In genomic region chr11:114257621-114258558, GRCh38 we compare ENCODE assay signal across 8 cellular contexts. TPM values are rescaled to one million over a fixed set of nuclear protein-coding genes. Genes with fewer than 3 reads are reported as not detected.
DNase-seq lines count a peak whose midpoint lies in the region; ATAC-seq and TF ChIP-seq lines count a peak whose summit lies in the region.
"Had no signal": no experiment of that assay in that cellular context is flagged by ENCODE, and none has a peak within 500 bp of the region (broad histone marks: within the 10 kb centered on the region; RNA-seq: fewer than 3 reads in every experiment).

No MANE protein-coding gene starts in this region.

- TF ChIP-seq CTCF in RWPE2 (IDR thresholded peaks at IDR 0.05; ENCODE audit: poor library complexity, severe bottlenecking) (peak; percentile 22), tibial nerve (IDR thresholded peaks at IDR 0.05) (peak in 4 of 5 experiments; percentile 23 to 54 (median 50)), GM10266 (IDR thresholded peaks at IDR 0.05; ENCODE audit: control insufficient read depth, insufficient read depth, low read depth, missing control alignments) (no peak)

- H3K9ac ChIP-seq in muscle layer of colon (ENCODE audit: low read length): peak overlapping the region; percentile 28

- TF ChIP-seq POLR2A in tibial nerve (IDR thresholded peaks at IDR 0.05): no peak

- TF ChIP-seq EP300 in tibial nerve (IDR thresholded peaks at IDR 0.05): peak in 1 of 2 donors; percentile 70

- peak; percentile 52 for ATAC-seq in RWPE2 (ENCODE audit: low read depth)

- H3K4me3 ChIP-seq in RWPE2 (ENCODE audit: severe bottlenecking) (no peak overlapping the region), muscle layer of colon (ENCODE audit: low read depth in 1 of 2, low read length in 2 of 2) (no peak overlapping the region), tibial nerve (peak overlapping the region in 3 of 4 donors; percentile 2 to 39 (median 13))

- 24 to 33% methylated on average over 19 to 28 of the region's 29 CpGs for WGBS in tibial nerve, 2 donors

- H3K4me1 ChIP-seq in RWPE2 (ENCODE audit: insufficient read depth, poor library complexity, severe bottlenecking) (no peaks in the 10 kb centered on the region), muscle layer of colon (ENCODE audit: insufficient read depth, low read length) (peaks cover 39% of the 10 kb centered on the region), tibial nerve (peaks cover 0 to 79% (median 42%) of the 10 kb centered on the region in 4 donors)

- H3K36me3 ChIP-seq in RWPE2 (ENCODE audit: low read depth): no peaks in the 10 kb centered on the region
- H3K36me3 ChIP-seq in muscle layer of colon (ENCODE audit: insufficient read depth, low read length): peaks cover 6% of the 10 kb centered on the region
- peaks cover 0 to 30% (median 0%) of the 10 kb centered on the region in 3 donors for H3K36me3 ChIP-seq in tibial nerve

- H3K27me3 ChIP-seq in RWPE2 (ENCODE audit: insufficient read depth, poor library complexity, severe bottlenecking) (no peaks in the 10 kb centered on the region), muscle layer of colon (ENCODE audit: control insufficient read depth in 1 of 2, insufficient read depth in 2 of 2, low read length in 2 of 2) (no peaks in the 10 kb centered on the region), tibial nerve (no peaks in the 10 kb centered on the region)

- H3K27ac ChIP-seq in RWPE2 (ENCODE audit: poor library complexity, severe bottlenecking): peak overlapping the region; percentile 3
- peak overlapping the region; percentile 43 for H3K27ac ChIP-seq in muscle layer of colon (ENCODE audit: low read depth, low read length)
- H3K27ac ChIP-seq in tibial nerve: peak overlapping the region; percentile 76 to 91 (median 82)

- H3K9me3 ChIP-seq in RWPE2 (ENCODE audit: severe bottlenecking) (no peaks in the 10 kb centered on the region), muscle layer of colon (ENCODE audit: low read length) (no peaks in the 10 kb centered on the region), tibial nerve (no peaks in the 10 kb centered on the region)

- DNase-seq in RWPE2 (ENCODE audit: low spot score) (no peak), fibroblast of gingiva (ENCODE audit: low read depth) (peak; percentile 57), tibial nerve (ENCODE audit: low spot score in 2 of 2) (peak; percentile 65 to 66), kidney glomerular epithelial cell (lab: John Stamatoyannopoulos, UW) (no peak), GM10266 (ENCODE audit: extremely low spot score) (no peak), GF-D8 (lab: John Stamatoyannopoulos, UW) (no peak)
- DNase-seq: activated CD4-positive, alpha-beta T cell treated with anti-CD3 and anti-CD28 coated beads, Interleukin-2, amount 10 ng/mL, durations not matched to agents 24 days and 14 days had no signal

RNA-seq across cellular contexts. Expression of gene NNMT, which starts 38.3 kb away (rescaled TPM):
- 1,000 to 10,000 TPM in 1 of 4 donors, 100 to 1,000 TPM in 3; 520 to 1,803 (median 896) TPM for total RNA-seq in tibial nerve
- total RNA-seq: activated CD4-positive, alpha-beta T cell treated with anti-CD3 and anti-CD28 coated beads, Interleukin-2, amount 10 ng/mL, durations not matched to agents 24 days and 14 days had no signal

Comparison
In these comparisons a context has a peak if more than half of its experiments do, and no peak if none do; other contexts are left out.
1. DNase-seq: peak in fibroblast of gingiva (single experiment) and tibial nerve (2 of 2); none in RWPE2 (single experiment), kidney glomerular epithelial cell (single experiment), GM10266 (single experiment) and GF-D8 (single experiment).
2. H3K27ac ChIP-seq: peak in every context shown above with its lines; median percentile 82 in tibial nerve; 43 in muscle layer of colon; 3 in RWPE2.
3. H3K4me3 ChIP-seq: peak in tibial nerve (3 of 4); none in RWPE2 (single experiment) and muscle layer of colon (0 of 2).